ENCODE assay signal across 1 cellular context in the genomic region with DNA sequence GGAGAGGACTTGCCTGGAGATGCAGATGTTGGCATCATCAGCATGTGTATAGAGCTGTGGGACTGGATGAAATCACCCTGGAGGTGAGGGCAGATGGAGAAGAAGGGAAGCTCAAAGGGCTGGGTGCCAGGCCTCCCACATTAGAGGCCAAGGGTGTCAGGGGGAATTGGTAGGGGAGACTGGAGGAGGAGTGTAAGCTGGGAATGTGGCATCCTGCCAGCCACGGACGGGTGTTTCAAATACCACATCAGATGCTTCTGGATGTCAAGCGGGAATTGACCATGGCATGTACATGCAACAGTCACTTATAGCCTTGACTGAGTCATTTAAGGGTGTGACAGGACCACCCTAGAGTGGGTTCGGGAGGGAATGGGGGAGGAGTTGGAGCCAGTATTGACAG.
A peak's percentile ranks its signal among the peaks of the same experiment; 100 is the strongest.
TF ChIP-seq lines count a peak whose summit lies in the region.

No MANE protein-coding gene starts in this region.

TF ChIP-seq in HepG2, 621 proteins besides CTCF, POLR2A, EP300 and RAD21 (continued from another document):
- TF ChIP-seq LCORL (IDR thresholded peaks at IDR 0.05) (0 out of 2 replicates have a peak, but pooled peaks have one; percentile 33), LCORL (CRISPR knock-in tag; IDR thresholded peaks at IDR 0.05) (no peak)
